Comparison of ENCODE assay signal across 20 cellular contexts in genomic region chr18:9421788-9422329, GRCh38. TPM values are rescaled to one million over a fixed set of nuclear protein-coding genes. Genes with fewer than 3 reads are reported as not detected.
A peak's percentile ranks its signal among the peaks of the same experiment; 100 is the strongest.
DNase-seq lines count a peak whose midpoint lies in the region; ATAC-seq, FAIRE-seq and TF ChIP-seq lines count a peak whose summit lies in the region.
"Had no signal": no experiment of that assay in that cellular context is flagged by ENCODE, and none has a peak within 500 bp of the region (broad histone marks: within the 10 kb centered on the region; RNA-seq: fewer than 3 reads in every experiment).

No MANE protein-coding gene starts in this region.

- H3K9me2 ChIP-seq in PC-3 (replicated peaks; ENCODE audit: low read length): no peaks in the 10 kb centered on the region

- CTCF ChIA-PET in PC-3 (lab: Charles Lee) (no interaction called here), K562 (lab: Yijun Ruan, JAX; ENCODE audit: low intra/inter-chr PET ratio) (no interaction called here)

- peak; percentile 90 for TF ChIP-seq EP300 in K562 (IDR thresholded peaks at IDR 0.05; ENCODE audit: low read length)

- TF ChIP-seq RAD21 in K562 (CRISPR knock-in tag; conservative IDR thresholded peaks at IDR 0.05 in 1 of 2, IDR thresholded peaks at IDR 0.05 in 1 of 2): no peak

- POLR2A ChIA-PET in PC-3 (lab: Charles Lee; ENCODE audit: unreplicated experiment): interaction anchor here (0.6 kb wide), 1 partner anchor 242 kb away, joined by 4 read pairs; no protein-coding TSS in a partner anchor
- POLR2A ChIA-PET in K562 (lab: Yijun Ruan, JAX): interaction anchor here (0.5 to 1.2 kb wide), 4 partner anchors 9 to 27 kb away, joined by 3 read pairs; no protein-coding TSS in a partner anchor

- TF ChIP-seq CTCF in PC-3 (conservative IDR thresholded peaks at IDR 0.05; ENCODE audit: low read depth, low read length) (no peak), K562 (IDR thresholded peaks at IDR 0.05 in 2 of 3, conservative IDR thresholded peaks at IDR 0.05 in 1 of 3; ENCODE audit: insufficient read depth in 2 of 3, low read depth in 1 of 3, low read length in 3 of 3) (0 out of 6 replicates have a peak, but pooled peaks of 1 of the 3 experiments have one; percentile 3), foreskin keratinocyte (conservative IDR thresholded peaks at IDR 0.05) (no peak)

- H3K36me3 ChIP-seq in PC-3 (ENCODE audit: low read depth, low read length): no peaks in the 10 kb centered on the region
- H3K36me3 ChIP-seq in K562 (ENCODE audit: control insufficient read depth, insufficient read depth, low read length): no peaks in the 10 kb centered on the region

- in situ Hi-C loops in K562 (cut with MboI): no loop called here

- peak; percentile 77 for FAIRE-seq in K562 (lab: Jason Lieb, UNC)
- FAIRE-seq: A204.1, GM19239, H1 had no signal

- H3K4me3 ChIP-seq in PC-3 (ENCODE audit: low read length) (no peak overlapping the region), K562 (no peak overlapping the region)

- H3F3A ChIP-seq in PC-3 (ENCODE audit: low read length, unreplicated experiment): peaks cover 6% of the 10 kb centered on the region

- no peaks in the 10 kb centered on the region for H3K27me3 ChIP-seq in PC-3 (ENCODE audit: low read length)
- no peaks in the 10 kb centered on the region for H3K27me3 ChIP-seq in K562 (ENCODE audit: control insufficient read depth in 2 of 2, insufficient read depth in 2 of 2, low read length in 2 of 2)
- no peaks in the 10 kb centered on the region for H3K27me3 ChIP-seq in foreskin keratinocyte

- H3K4me1 ChIP-seq in PC-3 (ENCODE audit: insufficient read depth, low read length) (peaks cover 16% of the 10 kb centered on the region), K562 (replicated peaks in 1 of 2; ENCODE audit: control insufficient read depth in 2 of 2, insufficient read depth in 2 of 2, low read length in 2 of 2) (peaks cover 23 to 25% of the 10 kb centered on the region in 2 experiments), foreskin keratinocyte (peaks cover 21% of the 10 kb centered on the region)

- no peak for DNase-seq in PC-3
- peak; percentile 33 to 74 (median 42) for DNase-seq in K562 (ENCODE audit: extremely low read depth in 1 of 4, low spot score in 3 of 4)
- DNase-seq in foreskin keratinocyte: no peak
- DNase-seq in COLO829 (ENCODE audit: low spot score): no peak
- no peak for DNase-seq in GM19238 (ENCODE audit: insufficient read length, low spot score)
- DNase-seq in GDM1 (lab: John Stamatoyannopoulos, UW): no peak
- DNase-seq: ACHN; AML-193; CD4-positive, alpha-beta T cell; DMS153; DMS79; GF-D8; H9; IMR-90; KBM-7 had no signal

- H3K9ac ChIP-seq in PC-3 (ENCODE audit: low read length) (no peak overlapping the region), K562 (ENCODE audit: insufficient read depth in 1 of 2, low read depth in 2 of 2, low read length in 2 of 2) (no peak overlapping the region; a peak in 1 of 4 replicates)

- no peaks in the 10 kb centered on the region for H3K9me1 ChIP-seq in K562 (ENCODE audit: control insufficient read depth, insufficient read depth, low read length)

- BruUV-seq in PC-3 (replicated peaks; lab: Mats Ljungman, UMichigan): no TSS peak
- no TSS peak for BruUV-seq in K562 (replicated peaks; lab: Mats Ljungman, UMichigan)

- WGBS in K562 (ENCODE audit: insufficient coverage, low coverage, missing lambda C conversion rate): 13% methylated on average over 7 of the region's 7 CpGs

- intact Hi-C loops in PC-3 (cut with micrococcal nuclease): loop anchor here (2.0 to 10.0 kb wide), 2 partner anchors 53 to 87 kb away; partner anchors contain the start of genes RALBP1 and TWSG1
- intact Hi-C loops in K562 (cut with micrococcal nuclease): no loop called here

- H3K9me3 ChIP-seq in PC-3 (ENCODE audit: low read length): peaks cover 10% of the 10 kb centered on the region; the same call in 1 of the 2 replicates
- peaks cover 11% of the 10 kb centered on the region; the same call in 1 of the 2 replicates for H3K9me3 ChIP-seq in K562 (replicated peaks; ENCODE audit: control insufficient read depth, insufficient read depth, low read depth, low read length)

- no peak for ATAC-seq in PC-3
- ATAC-seq in K562: peak; percentile 58
- no peak for ATAC-seq in foreskin keratinocyte
- no peak for ATAC-seq in HG02571 (IDR thresholded peaks at IDR 0.05; ENCODE audit: unreplicated experiment)

- H3K4me2 ChIP-seq in PC-3 (ENCODE audit: low read length) (no peak overlapping the region), K562 (ENCODE audit: insufficient read depth, low read length) (peak overlapping the region; percentile 49)

- TF ChIP-seq POLR2A in K562 (conservative IDR thresholded peaks at IDR 0.05): no peak

- no peak overlapping the region for H2AFZ ChIP-seq in PC-3 (ENCODE audit: low read length)
- H2AFZ ChIP-seq in K562 (ENCODE audit: low read depth, low read length): peak overlapping the region; percentile 86

- H3K79me2 ChIP-seq in PC-3 (ENCODE audit: low read length) (no peaks in the 10 kb centered on the region), K562 (ENCODE audit: control insufficient read depth, insufficient read depth, low read length) (no peaks in the 10 kb centered on the region)

- H3K27ac ChIP-seq in PC-3 (ENCODE audit: low read length) (peak overlapping the region; percentile 81), K562 (ENCODE audit: extremely low read depth, low read depth, low read length) (peak overlapping the region; percentile 56), foreskin keratinocyte (peak overlapping the region; percentile 89)
- H3K27ac ChIP-seq: C4-2B had no signal

- H4K20me1 ChIP-seq in PC-3 (ENCODE audit: low read length): no peaks in the 10 kb centered on the region
- no peaks in the 10 kb centered on the region for H4K20me1 ChIP-seq in K562 (replicated peaks; ENCODE audit: control insufficient read depth, insufficient read depth, low read length)

TF ChIP-seq in K562, 482 proteins besides CTCF, POLR2A, EP300 and RAD21 (continues in another document):
- TF ChIP-seq MEF2D (tag; conservative IDR thresholded peaks at IDR 0.05; ENCODE audit: low read depth) (0 out of 2 replicates have a peak, but pooled peaks have one; percentile 29), SRSF3 (IDR thresholded peaks at IDR 0.05; ENCODE audit: insufficient read depth, low read length) (no peak), ELF4 (CRISPR knock-in tag; IDR thresholded peaks at IDR 0.05) (no peak), ZBED1 (IDR thresholded peaks at IDR 0.05) (no peak), GATA2 (CRISPR knock-in tag; IDR thresholded peaks at IDR 0.05) (peak; percentile 45; the same call in 1 of the 2 replicates), CBX8 (IDR thresholded peaks at IDR 0.05; ENCODE audit: borderline replicate concordance, extremely low read depth, low read depth, low read length, poor library complexity, severe bottlenecking) (no peak), ZMIZ1 (IDR thresholded peaks at IDR 0.05; ENCODE audit: low read depth in 2 of 2, low read length in 2 of 2) (no peak), MEIS2 (IDR thresholded peaks at IDR 0.05; ENCODE audit: partially characterized antibody) (peak; percentile 13), KDM4B (IDR thresholded peaks at IDR 0.05; ENCODE audit: borderline replicate concordance in 2 of 2, low read depth in 1 of 2) (no peak), POLR2B (IDR thresholded peaks at IDR 0.05; ENCODE audit: low read depth, partially characterized antibody) (no peak)

RNA-seq across cellular contexts. Expression of gene RALBP1, which starts 53.5 kb away (rescaled TPM):
- total RNA-seq in PC-3 (2014; rRNA removed): 89.8 and 94.3 TPM in 2 replicates
- 20.8 and 41.1 TPM in 2 replicates for total RNA-seq in K562 (2011; cell fraction: chromatin; rRNA removed; ENCODE audit: low replicate concordance)
- total RNA-seq in K562 (2011; cell fraction: nucleolus; rRNA removed): 20.5 and 24.7 TPM in 2 replicates
- 29.5 and 36.5 TPM in 2 replicates for total RNA-seq in K562 (2011; cell fraction: nucleoplasm; rRNA removed)
- 64.5 and 68.0 TPM in 2 replicates for total RNA-seq in K562 (2014; rRNA removed)
- 60.2 and 67.7 TPM in 2 replicates for total RNA-seq in K562 (2014; rRNA removed; fragmentation: Illumina TruSeq; extraction: Trizol)
- total RNA-seq in K562 (2015; rRNA removed; fragmentation: Illumina TruSeq; extraction: Trizol): 62.5 and 65.9 TPM in 2 replicates
- 65.3 and 70.0 TPM in 2 replicates for total RNA-seq in K562 (2021)
- 58.3 and 58.4 TPM in 2 replicates for polyA plus RNA-seq in K562 (2011; rRNA removed)
- 62.4 and 72.6 TPM in 2 replicates for polyA plus RNA-seq in K562 (2011; cell fraction: cytosol; rRNA removed)
- polyA plus RNA-seq in K562 (2011; cell fraction: nucleus; rRNA removed): 30.6 and 32.7 TPM in 2 replicates
- 46.1 and 50.9 TPM in 2 replicates for polyA plus RNA-seq in K562 (2012)
- polyA plus RNA-seq in K562 (2014; fragmentation: Illumina TruSeq; extraction: Trizol): 56.1 and 61.3 TPM in 2 replicates
- 10 to 100 TPM; 10.9 to 13.1 TPM for polyA plus RNA-seq in K562 (2014; fragmentation: Nextera tagmentation; extraction: Ambion mirVana)
- 60.4 and 69.6 TPM in 2 replicates for polyA plus RNA-seq in K562 (2014; rRNA removed)
- 74.0 and 77.6 TPM in 2 replicates for polyA minus RNA-seq in K562 (2011; rRNA and poly(A)+ RNA removed)
- 44.2 and 45.3 TPM in 2 replicates for polyA minus RNA-seq in K562 (2011; cell fraction: cytosol; rRNA and poly(A)+ RNA removed)
- 20.2 and 27.3 TPM in 2 replicates for polyA minus RNA-seq in K562 (2011; cell fraction: nucleus; rRNA and poly(A)+ RNA removed)
- 54.2 and 59.3 TPM in 2 replicates for total RNA-seq in foreskin keratinocyte
- polyA plus RNA-seq in foreskin keratinocyte: 30.3 and 33.8 TPM in 2 replicates

Comparison
In these comparisons a context has a peak if more than half of its experiments do, and no peak if none do; other contexts are left out.
1. DNase-seq: peak in K562 (4 of 4); none in PC-3 (single experiment), foreskin keratinocyte (0 of 2), COLO829 (single experiment), GM19238 (single experiment) and GDM1 (single experiment).
2. Peak in every context shown above with its lines, with median percentiles within 50 percentile points of each other: H3K27ac ChIP-seq.